In the genomic region with DNA sequence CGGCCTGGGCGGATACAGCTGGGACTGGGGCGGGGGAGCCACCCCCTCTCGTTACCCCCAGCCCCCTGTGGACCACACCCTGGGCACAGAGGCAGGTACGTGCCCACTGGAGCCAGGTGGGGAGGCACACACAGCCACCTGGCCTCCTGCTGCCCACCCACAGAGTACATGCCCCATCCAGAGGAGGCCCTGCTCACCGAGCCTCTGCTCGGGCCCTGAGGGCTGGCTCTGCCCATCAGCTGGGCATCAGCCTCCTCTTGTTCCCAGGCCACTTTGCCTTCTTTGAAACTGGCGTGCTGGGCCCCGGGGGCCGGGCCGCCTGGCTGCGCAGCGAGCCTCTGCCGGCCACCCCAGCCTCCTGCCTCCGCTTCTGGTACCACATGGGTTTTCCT, we compare ENCODE assay signal across 13 cellular contexts. TPM values are rescaled to one million over a fixed set of nuclear protein-coding genes. Genes with fewer than 3 reads are reported as not detected.
DNase-seq lines count a peak whose midpoint lies in the region; ATAC-seq and TF ChIP-seq lines count a peak whose summit lies in the region.
"Had no signal": no experiment of that assay in that cellular context is flagged by ENCODE, and none has a peak within 500 bp of the region (broad histone marks: within the 10 kb centered on the region; RNA-seq: fewer than 3 reads in every experiment).

No MANE protein-coding gene starts in this region.

- H3K27me3 ChIP-seq in sigmoid colon, result no peaks in the 10 kb centered on the region

- in situ Hi-C loops in G401 (cut with HindIII; ENCODE audit: low sequenced_read_pairs), result no loop called here

- H3K9me3 Mint-ChIP-seq in activated CD8-positive, alpha-beta T cell treated with anti-CD3 and anti-CD28 coated beads, Interleukin-2, amount 10 ng/mL, durations not matched to agents 7 days and 5 days (ENCODE audit: insufficient read depth), result no peaks in the 10 kb centered on the region
- H3K9me3 Mint-ChIP-seq in activated CD8-positive, alpha-beta T cell treated with anti-CD3 and anti-CD28 coated beads for 36 hours, result no peaks in the 10 kb centered on the region
- H3K9me3 Mint-ChIP-seq: memory B cell had no signal

- peaks cover 18 to 34% (median 27%) of the 10 kb centered on the region in 4 donors for H3K36me3 ChIP-seq in sigmoid colon

- peaks cover 0 to 18% (median 14%) of the 10 kb centered on the region in 4 donors for H3K4me1 ChIP-seq in sigmoid colon

- TF ChIP-seq CTCF in activated CD8-positive, alpha-beta T cell treated with anti-CD3 and anti-CD28 coated beads for 36 hours (IDR thresholded peaks at IDR 0.05), result no peak
- TF ChIP-seq CTCF in sigmoid colon (IDR thresholded peaks at IDR 0.05), result no peak

- H3K36me3 Mint-ChIP-seq in activated CD8-positive, alpha-beta T cell treated with anti-CD3 and anti-CD28 coated beads, Interleukin-2, amount 10 ng/mL, durations not matched to agents 7 days and 5 days (ENCODE audit: low read depth), result peaks cover 10% of the 10 kb centered on the region
- peaks cover 6% of the 10 kb centered on the region for H3K36me3 Mint-ChIP-seq in activated CD8-positive, alpha-beta T cell treated with anti-CD3 and anti-CD28 coated beads for 36 hours (ENCODE audit: low read depth)

- no peak overlapping the region for H3K27ac Mint-ChIP-seq in activated CD8-positive, alpha-beta T cell treated with anti-CD3 and anti-CD28 coated beads, Interleukin-2, amount 10 ng/mL, durations not matched to agents 7 days and 5 days
- no peak overlapping the region for H3K27ac Mint-ChIP-seq in activated CD8-positive, alpha-beta T cell treated with anti-CD3 and anti-CD28 coated beads for 36 hours
- H3K27ac Mint-ChIP-seq: memory B cell had no signal

- peak overlapping the region in 3 of 4 donors; percentile 63 to 73 (median 71) for H3K27ac ChIP-seq in sigmoid colon

- peak; percentile 3 for ATAC-seq in activated CD8-positive, alpha-beta T cell treated with anti-CD3 and anti-CD28 coated beads, Interleukin-2, amount 10 ng/mL, durations not matched to agents 7 days and 5 days
- no peak for ATAC-seq in activated CD8-positive, alpha-beta T cell treated with anti-CD3 and anti-CD28 coated beads for 36 hours
- peak; percentile 1 for ATAC-seq in esophagus mucosa

- no peak for TF ChIP-seq EP300 in sigmoid colon (IDR thresholded peaks at IDR 0.05)

- H3K4me3 Mint-ChIP-seq in activated CD8-positive, alpha-beta T cell treated with anti-CD3 and anti-CD28 coated beads, Interleukin-2, amount 10 ng/mL, durations not matched to agents 7 days and 5 days, result no peak overlapping the region
- no peak overlapping the region for H3K4me3 Mint-ChIP-seq in activated CD8-positive, alpha-beta T cell treated with anti-CD3 and anti-CD28 coated beads for 36 hours
- H3K4me3 Mint-ChIP-seq: memory B cell had no signal

- 57 to 85% methylated on average over 15 of the region's 15 CpGs for WGBS in sigmoid colon, 2 donors

- CTCF ChIA-PET in activated CD8-positive, alpha-beta T cell treated with anti-CD3 and anti-CD28 coated beads, Interleukin-2, amount 10 ng/mL, durations not matched to agents 7 days and 5 days (lab: Charles Lee), result no interaction called here
- CTCF ChIA-PET in activated CD8-positive, alpha-beta T cell treated with anti-CD3 and anti-CD28 coated beads for 36 hours (lab: Charles Lee), result no interaction called here

- H3K27me3 Mint-ChIP-seq in activated CD8-positive, alpha-beta T cell treated with anti-CD3 and anti-CD28 coated beads, Interleukin-2, amount 10 ng/mL, durations not matched to agents 7 days and 5 days (ENCODE audit: low read depth), result no peaks in the 10 kb centered on the region
- no peaks in the 10 kb centered on the region for H3K27me3 Mint-ChIP-seq in activated CD8-positive, alpha-beta T cell treated with anti-CD3 and anti-CD28 coated beads for 36 hours
- H3K27me3 Mint-ChIP-seq: memory B cell had no signal

- no peak for DNase-seq in activated CD8-positive, alpha-beta T cell treated with anti-CD3 and anti-CD28 coated beads, Interleukin-2, amount 10 ng/mL, durations not matched to agents 7 days and 5 days
- DNase-seq in activated CD8-positive, alpha-beta T cell treated with anti-CD3 and anti-CD28 coated beads for 36 hours, result no peak
- DNase-seq in sigmoid colon (peak; percentile 55), G401 (ENCODE audit: low spot score) (no peak), LoVo (ENCODE audit: low spot score) (no peak)
- DNase-seq: activated CD4-positive, alpha-beta T cell treated with anti-CD3 and anti-CD28 coated beads, Interleukin-2, amount 50 U/mL, for 1 hour; activated effector memory CD4-positive, alpha-beta T cell treated with Interleukin-2 at 50 U/mL for 16 hours; COR-L47; effector CD4-positive, alpha-beta T cell; GF-D8; occipital lobe had no signal

- intact Hi-C loops in activated CD8-positive, alpha-beta T cell treated with anti-CD3 and anti-CD28 coated beads for 36 hours (cut with micrococcal nuclease), result no loop called here
- intact Hi-C loops in sigmoid colon (cut with DNase I), result no loop called here

- POLR2A ChIA-PET in activated CD8-positive, alpha-beta T cell treated with anti-CD3 and anti-CD28 coated beads, Interleukin-2, amount 10 ng/mL, durations not matched to agents 7 days and 5 days (lab: Charles Lee), result no interaction called here
- POLR2A ChIA-PET in activated CD8-positive, alpha-beta T cell treated with anti-CD3 and anti-CD28 coated beads for 36 hours (lab: Charles Lee), result interaction anchor here (1.5 kb wide), 1 partner anchor 10 kb away, joined by 4 read pairs; no protein-coding TSS in a partner anchor

- no peak overlapping the region for H3K4me3 ChIP-seq in sigmoid colon

- TF ChIP-seq POLR2A in sigmoid colon (IDR thresholded peaks at IDR 0.05), result no peak

- H3K4me1 Mint-ChIP-seq in activated CD8-positive, alpha-beta T cell treated with anti-CD3 and anti-CD28 coated beads, Interleukin-2, amount 10 ng/mL, durations not matched to agents 7 days and 5 days (ENCODE audit: low read depth), result no peaks in the 10 kb centered on the region
- no peaks in the 10 kb centered on the region for H3K4me1 Mint-ChIP-seq in activated CD8-positive, alpha-beta T cell treated with anti-CD3 and anti-CD28 coated beads for 36 hours (ENCODE audit: low read depth)

- H3K9me3 ChIP-seq in sigmoid colon, result no peaks in the 10 kb centered on the region

RNA-seq across cellular contexts. Expression of a gene that starts 6.3 kb away (rescaled TPM):
- 10 to 100 TPM; 14.7 to 15.8 TPM for total RNA-seq in activated CD8-positive, alpha-beta T cell treated with anti-CD3 and anti-CD28 coated beads, Interleukin-2, amount 10 ng/mL, durations not matched to agents 7 days and 5 days
- total RNA-seq in activated CD8-positive, alpha-beta T cell treated with anti-CD3 and anti-CD28 coated beads for 36 hours, result 10 to 100 TPM; 18.5 to 19.1 TPM
- 1.3 TPM for total RNA-seq in esophagus mucosa
- total RNA-seq in sigmoid colon, result 1 to 10 TPM in 2 of 4 donors, under 1 TPM in 2; 0.71 to 2.8 (median 1.8) TPM
- 10 to 100 TPM in 1 of 3 donors, 1 to 10 TPM in 2; 1.6 to 25.3 (median 2.4) TPM for polyA plus RNA-seq in sigmoid colon
- 1.9 TPM in 2 replicates for total RNA-seq in G401 (2014; rRNA removed; shearing (Covaris generic))

RNA-seq across cellular contexts. Expression of a gene that starts 7.7 kb away (rescaled TPM):
- total RNA-seq in activated CD8-positive, alpha-beta T cell treated with anti-CD3 and anti-CD28 coated beads, Interleukin-2, amount 10 ng/mL, durations not matched to agents 7 days and 5 days, result 100 to 1,000 TPM; 279 to 310 TPM
- total RNA-seq in activated CD8-positive, alpha-beta T cell treated with anti-CD3 and anti-CD28 coated beads for 36 hours, result 100 to 1,000 TPM; 254 to 270 TPM
- total RNA-seq in esophagus mucosa (296 TPM), sigmoid colon (100 to 1,000 TPM; 261 to 303 (median 281) TPM)
- 100 to 1,000 TPM; 541 to 755 (median 730) TPM for polyA plus RNA-seq in sigmoid colon
- 308 and 348 TPM in 2 replicates for total RNA-seq in G401 (2014; rRNA removed; shearing (Covaris generic))

RNA-seq across cellular contexts. Expression of a gene that starts 9.2 kb away (rescaled TPM):
- total RNA-seq in activated CD8-positive, alpha-beta T cell treated with anti-CD3 and anti-CD28 coated beads, Interleukin-2, amount 10 ng/mL, durations not matched to agents 7 days and 5 days, result 100 to 1,000 TPM; 108 to 119 TPM
- 100 to 1,000 TPM; 123 to 124 TPM for total RNA-seq in activated CD8-positive, alpha-beta T cell treated with anti-CD3 and anti-CD28 coated beads for 36 hours
- total RNA-seq in esophagus mucosa, result 74.4 TPM
- total RNA-seq in sigmoid colon, result 10 to 100 TPM; 39.0 to 73.1 (median 56.4) TPM
- 100 to 1,000 TPM; 109 to 144 (median 120) TPM for polyA plus RNA-seq in sigmoid colon
- total RNA-seq in G401 (2014; rRNA removed; shearing (Covaris generic)), result 139 and 226 TPM in 2 replicates

RNA-seq across cellular contexts. Expression of a gene that starts 16.2 kb away (rescaled TPM):
- total RNA-seq in activated CD8-positive, alpha-beta T cell treated with anti-CD3 and anti-CD28 coated beads, Interleukin-2, amount 10 ng/mL, durations not matched to agents 7 days and 5 days, result 1 to 10 TPM; 5.3 to 5.6 TPM
- total RNA-seq in activated CD8-positive, alpha-beta T cell treated with anti-CD3 and anti-CD28 coated beads for 36 hours, result 1 to 10 TPM; 5.8 to 6.4 TPM
- total RNA-seq in esophagus mucosa (1.1 TPM), sigmoid colon (1 to 10 TPM in 3 of 4 donors, under 1 TPM in 1; 0.82 to 8.6 (median 5.2) TPM)
- 1 to 10 TPM in 2 of 3 donors, under 1 TPM in 1; 0.46 to 6.7 (median 1.8) TPM for polyA plus RNA-seq in sigmoid colon
- total RNA-seq in G401 (2014; rRNA removed; shearing (Covaris generic)), result 0.49 and 1.1 TPM in 2 replicates

RNA-seq across cellular contexts. Expression of a gene that starts 27.9 kb away (rescaled TPM):
- total RNA-seq in activated CD8-positive, alpha-beta T cell treated with anti-CD3 and anti-CD28 coated beads, Interleukin-2, amount 10 ng/mL, durations not matched to agents 7 days and 5 days, result 10 to 100 TPM; 48.5 to 57.2 TPM
- total RNA-seq in activated CD8-positive, alpha-beta T cell treated with anti-CD3 and anti-CD28 coated beads for 36 hours, result 10 to 100 TPM; 34.8 to 40.5 TPM
- 11.1 TPM for total RNA-seq in esophagus mucosa
- total RNA-seq in sigmoid colon, result 1 to 10 TPM; 1.8 to 5.5 (median 3.9) TPM
- polyA plus RNA-seq in sigmoid colon, result 10 to 100 TPM; 13.2 to 21.9 (median 13.9) TPM
- 22.6 and 36.3 TPM in 2 replicates for total RNA-seq in G401 (2014; rRNA removed; shearing (Covaris generic))
